14 cellular contexts compared by ENCODE assay signal in the genomic region with DNA sequence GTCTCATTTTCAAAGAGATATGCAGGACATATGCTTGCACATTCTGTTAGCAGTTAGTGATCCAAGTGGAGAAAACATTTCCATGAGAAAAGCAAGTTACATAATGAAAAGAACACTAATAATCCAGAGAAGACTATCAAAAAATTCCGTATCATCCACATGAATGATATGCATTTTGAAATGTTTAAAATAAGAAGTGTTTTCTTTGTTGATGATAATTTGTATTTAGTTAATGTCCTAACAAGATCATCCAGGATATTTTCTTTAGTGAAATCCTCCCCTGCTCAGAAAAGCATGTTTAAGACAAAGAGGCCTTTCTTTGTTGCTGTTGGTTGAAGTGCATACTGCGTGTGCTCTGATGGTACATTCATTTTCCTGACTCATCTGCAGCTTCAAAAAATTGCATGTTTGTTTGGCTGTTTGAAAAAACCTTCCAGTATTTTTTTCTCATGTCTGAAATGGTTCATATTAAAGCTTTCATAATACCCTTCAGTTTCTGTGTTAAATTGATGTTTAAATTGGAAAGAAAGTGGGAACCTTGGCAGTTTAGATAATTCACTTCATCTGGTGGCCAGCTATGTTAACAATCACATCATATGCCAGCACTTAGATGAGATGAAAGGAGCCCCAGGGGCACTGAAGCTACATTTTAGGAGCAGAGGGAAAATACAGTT.
DNase-seq lines count a peak whose midpoint lies in the region; ATAC-seq and TF ChIP-seq lines count a peak whose summit lies in the region.
"Had no signal": no experiment of that assay in that cellular context is flagged by ENCODE, and none has a peak within 500 bp of the region (broad histone marks: within the 10 kb centered on the region; RNA-seq: fewer than 3 reads in every experiment).

No MANE protein-coding gene starts in this region.

- no peak overlapping the region for H3K4me3 ChIP-seq in breast epithelium

- no peak for TF ChIP-seq CTCF in breast epithelium (IDR thresholded peaks at IDR 0.05)

- H3K9me3 Mint-ChIP-seq in stimulated activated naive CD8-positive, alpha-beta T cell treated with anti-CD3 and anti-CD28 coated beads, Interleukin-15, amount 100 ng/mL, for 72 hours = peaks cover 0 to 4% of the 10 kb centered on the region in 2 donors
- H3K9me3 Mint-ChIP-seq: activated T-helper 2 cell treated with anti-CD3 and anti-CD28 coated beads, Interferon-gamma antibody, Interleukin-2, Interleukin-4, amounts not matched to agents 10 μg/mL and 5 μg/mL and 100 μg/mL, durations not matched to agents 14 hours and 24 hours and 36 hours had no signal

- no peaks in the 10 kb centered on the region for H3K4me1 Mint-ChIP-seq in stimulated activated naive CD8-positive, alpha-beta T cell treated with anti-CD3 and anti-CD28 coated beads, Interleukin-15, amount 100 ng/mL, for 72 hours
- H3K4me1 Mint-ChIP-seq: activated B cell treated with CpG ODN at 0.5 μM for 24 hours, natural killer cell had no signal

- no peak overlapping the region for H3K27ac Mint-ChIP-seq in stimulated activated naive CD8-positive, alpha-beta T cell treated with anti-CD3 and anti-CD28 coated beads, Interleukin-15, amount 100 ng/mL, for 72 hours
- H3K27ac Mint-ChIP-seq: activated B cell treated with CpG ODN at 0.5 μM for 24 hours; activated T-helper 2 cell treated with anti-CD3 and anti-CD28 coated beads, Interferon-gamma antibody, Interleukin-2, Interleukin-4, amounts not matched to agents 10 μg/mL and 5 μg/mL and 100 μg/mL, durations not matched to agents 14 hours and 24 hours and 36 hours; natural killer cell; stimulated activated naive CD8-positive, alpha-beta T cell treated with anti-CD3 and anti-CD28 coated beads, Interleukin-15, Interleukin-2, amounts not matched to agents 100 ng/mL and 50 ng/mL, for 24 hours had no signal

- peak overlapping the region in 1 of 2 donors; percentile 3 for H3K27ac ChIP-seq in breast epithelium

- H3K27me3 Mint-ChIP-seq in stimulated activated naive CD8-positive, alpha-beta T cell treated with anti-CD3 and anti-CD28 coated beads, Interleukin-15, amount 100 ng/mL, for 72 hours = no peaks in the 10 kb centered on the region
- H3K27me3 Mint-ChIP-seq: activated B cell treated with CpG ODN at 0.5 μM for 24 hours; stimulated activated naive CD8-positive, alpha-beta T cell treated with anti-CD3 and anti-CD28 coated beads, Interleukin-15, Interleukin-2, amounts not matched to agents 100 ng/mL and 50 ng/mL, for 24 hours had no signal

- ATAC-seq in stimulated activated naive CD8-positive, alpha-beta T cell treated with anti-CD3 and anti-CD28 coated beads, Interleukin-15, amount 100 ng/mL, for 72 hours = no peak
- ATAC-seq in GM21423 (IDR thresholded peaks at IDR 0.05; ENCODE audit: unreplicated experiment) = no peak
- ATAC-seq: natural killer cell had no signal

- intact Hi-C loops in breast epithelium (cut with DNase I; ENCODE audit: low total_unique reads) = no loop called here

- no peaks in the 10 kb centered on the region for H3K27me3 ChIP-seq in breast epithelium

- H3K4me3 Mint-ChIP-seq in stimulated activated naive CD8-positive, alpha-beta T cell treated with anti-CD3 and anti-CD28 coated beads, Interleukin-15, amount 100 ng/mL, for 72 hours = no peak overlapping the region
- H3K4me3 Mint-ChIP-seq: activated B cell treated with CpG ODN at 0.5 μM for 24 hours; natural killer cell; stimulated activated naive CD8-positive, alpha-beta T cell treated with anti-CD3 and anti-CD28 coated beads, Interleukin-15, Interleukin-2, amounts not matched to agents 100 ng/mL and 50 ng/mL, for 24 hours had no signal

- TF ChIP-seq POLR2A in breast epithelium (IDR thresholded peaks at IDR 0.05) = no peak

- no peaks in the 10 kb centered on the region for H3K4me1 ChIP-seq in breast epithelium

- peak; percentile 48 for DNase-seq in COLO829 (ENCODE audit: low spot score)
- DNase-seq in NCI-H1436 (lab: John Stamatoyannopoulos, UW) = peak; percentile 27
- peak; percentile 24 for DNase-seq in cerebellum (ENCODE audit: low spot score)
- DNase-seq in midbrain (lab: John Stamatoyannopoulos, UW) = peak; percentile 47
- no peak for DNase-seq in NCI-H2171 (lab: John Stamatoyannopoulos, UW)
- no peak for DNase-seq in stimulated activated naive CD8-positive, alpha-beta T cell treated with anti-CD3 and anti-CD28 coated beads, Interleukin-15, amount 100 ng/mL, for 72 hours
- DNase-seq in breast epithelium (ENCODE audit: low spot score in 2 of 2) = no peak
- DNase-seq: activated B cell treated with CpG ODN at 0.5 μM for 24 hours, natural killer cell, NCI-H1417 treated with DMSO at 0.1 percent for 48 hours, RPMI8226 had no signal

- no peaks in the 10 kb centered on the region for H3K36me3 ChIP-seq in breast epithelium

- no peaks in the 10 kb centered on the region for H3K9me3 ChIP-seq in breast epithelium

Comparison
In these comparisons a context has a peak if more than half of its experiments do, and no peak if none do; other contexts are left out.
1. DNase-seq: peak in COLO829 (single experiment), NCI-H1436 (single experiment), cerebellum (single experiment) and midbrain (single experiment); none in NCI-H2171 (single experiment), stimulated activated naive CD8-positive, alpha-beta T cell treated with anti-CD3 and anti-CD28 coated beads, Interleukin-15, amount 100 ng/mL, for 72 hours (0 of 2) and breast epithelium (0 of 2).